In genomic region chr12:127293507-127294310, GRCh38 we compare ENCODE assay signal across 7 cellular contexts.
DNase-seq lines count a peak whose midpoint lies in the region; ATAC-seq, FAIRE-seq and TF ChIP-seq lines count a peak whose summit lies in the region.

No MANE protein-coding gene starts in this region.

- in situ Hi-C loops in GM13977 (cut with MboI; ENCODE audit: low pct_unique_long_range_greater_than_20kb, low sequenced_read_pairs, unreplicated experiment) = no loop called here

- H3K36me3 ChIP-seq in body of pancreas (replicated peaks in 1 of 2; ENCODE audit: insufficient read depth in 1 of 2, low read depth in 2 of 2) (no peaks in the 10 kb centered on the region), kidney (ENCODE audit: control insufficient read depth in 1 of 2, insufficient read depth in 2 of 2, low read length in 2 of 2) (no peaks in the 10 kb centered on the region)

- TF ChIP-seq POLR2A in body of pancreas (IDR thresholded peaks at IDR 0.05) = no peak

- H3K4me1 ChIP-seq in body of pancreas (no peaks in the 10 kb centered on the region), kidney (ENCODE audit: control insufficient read depth in 1 of 2, insufficient read depth in 1 of 2, low read depth in 1 of 2, low read length in 2 of 2) (no peaks in the 10 kb centered on the region)

- no peak for ATAC-seq in body of pancreas
- no peak for ATAC-seq in GM18873 (IDR thresholded peaks at IDR 0.05; ENCODE audit: low FRiP score, unreplicated experiment)

- no peak overlapping the region for H3K9ac ChIP-seq in kidney (ENCODE audit: low read length in 2 of 2)

- TF ChIP-seq CTCF in GM13977 (IDR thresholded peaks at IDR 0.05; ENCODE audit: extremely low read depth, insufficient read depth, missing control alignments) (peak; percentile 48), body of pancreas (IDR thresholded peaks at IDR 0.05) (peak; percentile 7 to 53 (median 39)), kidney (IDR thresholded peaks at IDR 0.05; ENCODE audit: borderline replicate concordance, extremely low read depth, insufficient read depth) (peak; percentile 75)

- H3K27ac ChIP-seq in body of pancreas = no peak overlapping the region
- H3K27ac ChIP-seq in kidney (ENCODE audit: low read depth in 2 of 2, low read length in 2 of 2) = no peak overlapping the region

- intact Hi-C loops in body of pancreas (cut with DNase I) = no loop called here
- intact Hi-C loops in kidney (cut with DNase I) = no loop called here

- 67 to 69% methylated on average over 12 to 13 of the region's 13 CpGs for WGBS in body of pancreas, 2 donors

- H3K4me3 ChIP-seq in body of pancreas (no peak overlapping the region), kidney (ENCODE audit: low read length in 2 of 2) (no peak overlapping the region)

- DNase-seq in GM13977 (ENCODE audit: low spot score) = no peak
- DNase-seq in HuH-7 (ENCODE audit: low spot score) = peak; percentile 28
- DNase-seq in T follicular helper cell (ENCODE audit: low read depth) = peak; percentile 4
- peak; percentile 22 to 41 (median 28) for DNase-seq in body of pancreas
- DNase-seq in kidney = no peak
- DNase-seq in stimulated activated CD4-positive, alpha-beta T cell treated with anti-CD3 and anti-CD28 coated beads, TNF-alpha, amount 100 ng/mL, for 24 hours (ENCODE audit: low read depth in 3 of 3) = peak in 2 of 3 experiments; percentile 10 to 37

- H3K27me3 ChIP-seq in body of pancreas = no peaks in the 10 kb centered on the region

- no peak for FAIRE-seq in kidney (lab: Jason Lieb, UNC)

- H3K9me3 ChIP-seq in body of pancreas = no peaks in the 10 kb centered on the region
- H3K9me3 ChIP-seq in kidney (ENCODE audit: control insufficient read depth in 1 of 2, low read length in 2 of 2) = no peaks in the 10 kb centered on the region

Comparison
In these comparisons a context has a peak if more than half of its experiments do, and no peak if none do; other contexts are left out.
1. DNase-seq: peak in HuH-7 (single experiment), T follicular helper cell (single experiment), body of pancreas (4 of 4) and stimulated activated CD4-positive, alpha-beta T cell treated with anti-CD3 and anti-CD28 coated beads, TNF-alpha, amount 100 ng/mL, for 24 hours (2 of 3); none in GM13977 (single experiment) and kidney (single experiment).
2. Peak in every context shown above with its lines, with median percentiles within 50 percentile points of each other: CTCF ChIP-seq.